Comparison of ENCODE assay signal across 1 cellular context in genomic region chr1:8878448-8879347, GRCh38.
TF ChIP-seq lines count a peak whose summit lies in the region.

Gene ENO1, minus strand, starts transcription at chr1:8878686. Its CDS starts 3,778 bp downstream, at chr1:8874908.

TF ChIP-seq in K562, 482 proteins besides CTCF, POLR2A, EP300 and RAD21 (continued from another document and continues in another):
- TF ChIP-seq TCF7 (IDR thresholded peaks at IDR 0.05; ENCODE audit: borderline replicate concordance) (no peak), MIER1 (IDR thresholded peaks at IDR 0.05; ENCODE audit: low read depth) (no peak), ZNF354B (CRISPR knock-in tag; IDR thresholded peaks at IDR 0.05) (no peak), BRD4 (IDR thresholded peaks at IDR 0.05) (peak; percentile 98; the same call in 1 of the 2 replicates), ZNF146 (CRISPR knock-in tag; IDR thresholded peaks at IDR 0.05; ENCODE audit: unreplicated experiment) (no peak), ARID1B (IDR thresholded peaks at IDR 0.05) (peak; percentile 17; the same call in 1 of the 2 replicates), RNF2 (IDR thresholded peaks at IDR 0.05) (peak; percentile 88), MCM2 (IDR thresholded peaks at IDR 0.05; ENCODE audit: low read depth) (no peak), SLC30A9 (CRISPR knock-in tag; IDR thresholded peaks at IDR 0.05) (no peak), ZBTB1 (CRISPR knock-in tag; IDR thresholded peaks at IDR 0.05; ENCODE audit: borderline replicate concordance, low read depth) (peak; percentile 95), SMARCC2 (IDR thresholded peaks at IDR 0.05; ENCODE audit: low read depth) (no peak; the same call in 1 of the 2 replicates), PTBP1 (IDR thresholded peaks at IDR 0.05; ENCODE audit: low read depth, low read length) (no peak), YBX1 (IDR thresholded peaks at IDR 0.05) (no peak), MTA3 (IDR thresholded peaks at IDR 0.05; ENCODE audit: borderline replicate concordance) (peak; percentile 70; the same call in 1 of the 2 replicates), E2F5 (CRISPR knock-in tag; IDR thresholded peaks at IDR 0.05) (peak; percentile 98), GATAD2B (IDR thresholded peaks at IDR 0.05; ENCODE audit: borderline replicate concordance) (peak; percentile 95), ZNF444 (CRISPR knock-in tag; IDR thresholded peaks at IDR 0.05) (no peak), USF1 (CRISPR knock-in tag; IDR thresholded peaks at IDR 0.05) (peak; percentile 79; the same call in 1 of the 2 replicates), ZNF121 (CRISPR knock-in tag; conservative IDR thresholded peaks at IDR 0.05) (no peak), HCFC1 (IDR thresholded peaks at IDR 0.05; ENCODE audit: low read depth, low read length) (peak; percentile 54; the same call in 1 of the 2 replicates), RBM22 (IDR thresholded peaks at IDR 0.05; ENCODE audit: low read depth, low read length, poor library complexity, severe bottlenecking) (peak; percentile 1), GTF2F1 (IDR thresholded peaks at IDR 0.05; ENCODE audit: low read depth, low read length) (peak; percentile 94), ZFPM2 (CRISPR knock-in tag; IDR thresholded peaks at IDR 0.05) (peak; percentile 93), ESRRA (IDR thresholded peaks at IDR 0.05; ENCODE audit: borderline replicate concordance, low read depth) (no peak; the same call in 1 of the 2 replicates), SNRNP70 (optimal IDR thresholded peaks at IDR 0.05; ENCODE audit: low read depth, low read length) (no peak), ARID4B (CRISPR knock-in tag; IDR thresholded peaks at IDR 0.05) (peak; percentile 89; the same call in 1 of the 2 replicates), BACH1 (tag; IDR thresholded peaks at IDR 0.05) (no peak), THRB (CRISPR knock-in tag; conservative IDR thresholded peaks at IDR 0.05) (0 out of 2 replicates have a peak, but pooled peaks have one; percentile 17), HLTF (IDR thresholded peaks at IDR 0.05) (no peak), ZNF3 (CRISPR knock-in tag; IDR thresholded peaks at IDR 0.05) (no peak), HOMEZ (CRISPR knock-in tag; IDR thresholded peaks at IDR 0.05) (peak; percentile 74; the same call in 1 of the 2 replicates), ZNF668 (CRISPR knock-in tag; IDR thresholded peaks at IDR 0.05) (no peak), ILK (tag; IDR thresholded peaks at IDR 0.05; ENCODE audit: borderline replicate concordance, low read depth) (no peak), XRCC4 (IDR thresholded peaks at IDR 0.05; ENCODE audit: extremely low read depth, insufficient read depth, insufficient read length) (no peak), SMARCA5 (IDR thresholded peaks at IDR 0.05) (no peak), FOXK2 (conservative IDR thresholded peaks at IDR 0.05 in 1 of 2, IDR thresholded peaks at IDR 0.05 in 1 of 2; ENCODE audit: low read depth in 2 of 2) (peak; percentile 23 to 28; a peak in 1 of 4 replicates), FOXO4 (CRISPR knock-in tag; IDR thresholded peaks at IDR 0.05) (peak; percentile 51), ZMIZ1 (IDR thresholded peaks at IDR 0.05; ENCODE audit: low read depth in 2 of 2, low read length in 2 of 2) (peak in 1 of 2 experiments; percentile 72; a peak in 1 of 4 replicates), ETV5 (CRISPR knock-in tag; IDR thresholded peaks at IDR 0.05; ENCODE audit: low read depth) (peak; percentile 72)
